ENCODE assay signal across 18 cellular contexts in the genomic region with DNA sequence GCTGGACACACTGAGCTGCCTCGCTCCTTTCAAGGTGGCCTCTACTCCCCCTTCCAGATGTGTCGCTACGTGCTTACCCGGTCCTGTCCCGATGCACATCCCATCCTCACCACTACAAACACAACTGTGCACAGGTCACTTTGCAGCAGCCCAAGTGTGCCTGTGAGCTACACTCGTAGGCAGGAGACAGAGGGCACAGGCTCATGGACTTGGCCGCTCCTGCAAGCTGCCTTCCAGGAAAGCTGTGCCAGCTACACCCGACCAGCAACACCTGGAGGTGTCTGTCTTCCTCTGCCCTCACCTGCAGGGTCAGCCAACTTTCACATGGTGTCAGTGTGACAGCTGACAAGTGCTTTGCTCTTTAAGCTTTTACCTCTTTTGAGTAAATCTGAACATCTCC.
"Had no signal": no experiment of that assay in that cellular context is flagged by ENCODE, and none has a peak within 500 bp of the region (broad histone marks: within the 10 kb centered on the region; RNA-seq: fewer than 3 reads in every experiment).

No MANE protein-coding gene starts in this region.

- H3K9me3 ChIP-seq: gastroesophageal sphincter, lower lobe of right lung, neutrophil, prostate gland, stomach, thoracic aorta had no signal

- H3K27me3 Mint-ChIP-seq: activated CD4-positive, alpha-beta T cell treated with anti-CD3 and anti-CD28 coated beads, Interleukin-2, amount 10 ng/mL, durations not matched to agents 7 days and 5 days; central memory CD8-positive, alpha-beta T cell had no signal

- H3K4me3 ChIP-seq: gastroesophageal sphincter, lower lobe of right lung, prostate gland, stomach, thoracic aorta had no signal

- H3K4me1 ChIP-seq: gastroesophageal sphincter, lower lobe of right lung, prostate gland, stomach had no signal

- H3K9me3 Mint-ChIP-seq: activated CD4-positive, alpha-beta T cell treated with anti-CD3 and anti-CD28 coated beads, Interleukin-2, amount 10 ng/mL, durations not matched to agents 7 days and 5 days; central memory CD8-positive, alpha-beta T cell had no signal

- H3K27ac Mint-ChIP-seq: activated CD4-positive, alpha-beta T cell treated with anti-CD3 and anti-CD28 coated beads, Interleukin-2, amount 10 ng/mL, durations not matched to agents 7 days and 5 days had no signal

- H3K27me3 ChIP-seq: gastroesophageal sphincter, neutrophil, stomach had no signal

- H3K27ac ChIP-seq: gastroesophageal sphincter, lower lobe of right lung, neutrophil, prostate gland, stomach, thoracic aorta had no signal

- ATAC-seq: gastroesophageal sphincter had no signal

- H3K4me3 Mint-ChIP-seq: activated CD4-positive, alpha-beta T cell treated with anti-CD3 and anti-CD28 coated beads, Interleukin-2, amount 10 ng/mL, durations not matched to agents 7 days and 5 days; central memory CD8-positive, alpha-beta T cell had no signal

- H3K36me3 ChIP-seq: prostate gland had no signal

- FAIRE-seq: TTC549 had no signal

- DNase-seq: activated CD4-positive, alpha-beta T cell treated with anti-CD3 and anti-CD28 coated beads, Interleukin-2, amount 10 ng/mL, durations not matched to agents 7 days and 5 days; activated CD4-positive, CD25-positive, alpha-beta regulatory T cell; activated naive CD4-positive, alpha-beta T cell; activated T-cell treated with anti-CD3 and anti-CD28 coated beads, Interleukin-2, amount 50 U/mL, for 48 hours; effector memory CD4-positive, alpha-beta T cell; kidney glomerular epithelial cell; lower lobe of right lung; midbrain; stimulated activated CD4-positive, alpha-beta T cell treated with anti-CD3 and anti-CD28 coated beads, Interleukin-15, amount 100 ng/mL, for 24 hours; stimulated activated CD4-positive, alpha-beta T cell treated with anti-CD3 and anti-CD28 coated beads, Interleukin-4, amount 100 ng/mL, for 24 hours; stomach; T-helper 2 cell had no signal

- H3K4me1 Mint-ChIP-seq: activated CD4-positive, alpha-beta T cell treated with anti-CD3 and anti-CD28 coated beads, Interleukin-2, amount 10 ng/mL, durations not matched to agents 7 days and 5 days had no signal
